In the genomic region with DNA sequence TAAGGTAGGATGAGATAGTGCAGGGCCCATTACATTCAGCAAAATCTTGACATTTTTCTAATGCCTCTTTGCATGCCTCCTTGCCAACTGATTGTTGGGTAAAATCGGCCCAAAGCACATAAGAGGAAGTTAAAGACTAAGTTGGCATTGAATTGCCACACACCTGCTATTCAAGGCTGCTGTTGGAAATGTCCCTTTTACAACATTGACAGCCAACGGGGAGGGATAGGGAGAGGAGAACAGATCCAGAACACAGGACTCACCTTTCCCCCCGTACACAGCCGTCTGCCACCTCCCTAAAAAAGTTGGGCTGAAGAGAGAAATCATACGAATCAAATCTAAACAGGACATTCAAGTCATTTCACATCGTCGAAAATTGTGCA, we compare ENCODE assay signal across 1 cellular context.
TF ChIP-seq lines count a peak whose summit lies in the region.

No MANE protein-coding gene starts in this region.

TF ChIP-seq in H1, 55 proteins besides CTCF, POLR2A, EP300 and RAD21:
- TF ChIP-seq SRF (IDR thresholded peaks at IDR 0.05; ENCODE audit: low read depth, low read length) (no peak), RBBP5 (IDR thresholded peaks at IDR 0.05; ENCODE audit: borderline replicate concordance, low read depth, low read length) (no peak), BACH1 (IDR thresholded peaks at IDR 0.05; ENCODE audit: low read length) (no peak), SIRT6 (IDR thresholded peaks at IDR 0.05; ENCODE audit: low read length) (no peak), KDM1A (IDR thresholded peaks at IDR 0.05; ENCODE audit: borderline replicate concordance, low read length) (no peak), TAF1 (IDR thresholded peaks at IDR 0.05; ENCODE audit: low read depth, low read length) (no peak), EGR1 (IDR thresholded peaks at IDR 0.05; ENCODE audit: borderline replicate concordance, low read depth, low read length) (no peak)
